Comparison of ENCODE assay signal across 12 cellular contexts in the genomic region with DNA sequence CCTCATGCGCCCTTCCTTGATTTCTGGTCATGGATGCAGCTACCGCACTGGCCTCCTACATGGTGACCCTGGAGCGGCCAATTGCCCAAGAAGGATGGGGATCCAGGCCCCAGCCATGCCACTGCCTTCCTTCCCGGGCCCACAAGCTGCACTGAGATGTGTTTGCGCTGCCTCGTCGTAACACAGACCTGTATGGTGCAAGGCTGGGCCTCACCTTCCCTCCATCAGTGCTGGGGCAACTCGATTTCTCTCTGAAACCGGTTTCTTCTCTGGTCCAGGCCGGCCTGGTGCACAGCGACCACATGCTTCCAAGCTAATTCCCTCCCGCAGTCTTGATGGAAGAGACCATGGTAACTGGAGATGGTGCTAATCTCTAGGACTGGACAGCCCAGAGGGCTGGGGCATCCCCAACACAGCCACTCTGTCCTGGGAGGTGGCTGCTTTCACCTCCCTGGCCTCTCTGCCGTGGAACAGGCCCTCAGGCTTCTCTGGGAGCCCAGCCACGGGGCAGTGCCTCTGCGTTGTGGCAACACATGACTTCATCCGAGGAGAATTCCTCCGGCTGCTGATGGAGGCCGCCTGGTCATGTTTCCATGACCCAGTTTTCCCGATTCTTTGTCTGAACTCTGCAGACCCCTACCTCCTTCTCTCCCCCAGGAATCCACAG.
DNase-seq lines count a peak whose midpoint lies in the region; ATAC-seq and TF ChIP-seq lines count a peak whose summit lies in the region.
"Had no signal": no experiment of that assay in that cellular context is flagged by ENCODE, and none has a peak within 500 bp of the region (broad histone marks: within the 10 kb centered on the region; RNA-seq: fewer than 3 reads in every experiment).

No MANE protein-coding gene starts in this region.

- in situ Hi-C loops in GM23248 (cut with MboI) (no loop called here), brain microvascular endothelial cell (cut with HindIII; ENCODE audit: low pct_ligation_motif_present, low sequenced_read_pairs) (no loop called here)

- no peaks in the 10 kb centered on the region for H3K4me1 Mint-ChIP-seq in T-helper 2 cell treated with Interferon-gamma antibody and Interleukin-4, amounts not matched to agents 5 μg/mL and 100 μg/mL, for 36 hours (ENCODE audit: low read depth)
- no peaks in the 10 kb centered on the region for H3K4me1 Mint-ChIP-seq in stimulated activated memory B cell treated with anti-CD40 and anti-IgM and Interleukin-4, amounts not matched to agents 10 μg/mL and 1 μg/mL and 100 μg/mL, for 72 hours
- H3K4me1 Mint-ChIP-seq: activated naive CD8-positive, alpha-beta T cell treated with anti-CD3 and anti-CD28 coated beads, Interleukin-2, amount 10 ng/mL, durations not matched to agents 7 days and 5 days had no signal

- H3K9me3 ChIP-seq in GM23248 (ENCODE audit: low read depth) (no peaks in the 10 kb centered on the region), skeletal muscle tissue (ENCODE audit: control insufficient read depth in 3 of 3, low read length in 3 of 3) (no peaks in the 10 kb centered on the region)
- H3K9me3 ChIP-seq: mucosa of descending colon had no signal

- H3K4me3 ChIP-seq in GM23248, result peak overlapping the region; percentile 22
- no peak overlapping the region for H3K4me3 ChIP-seq in brain microvascular endothelial cell (ENCODE audit: low read depth, low read length)
- H3K4me3 ChIP-seq in skeletal muscle tissue (ENCODE audit: low read length in 3 of 3), result peak overlapping the region in 1 of 3 donors; percentile 6
- H3K4me3 ChIP-seq: mucosa of descending colon had no signal

- 0 out of 2 replicates have a peak, but pooled peaks cover under 1% of the 10 kb centered on the region for H3F3A ChIP-seq in GM23248 (ENCODE audit: insufficient read depth)

- H3K4me1 ChIP-seq in GM23248 (ENCODE audit: insufficient read depth), result peaks cover 40% of the 10 kb centered on the region
- peaks cover 26 to 47% (median 34%) of the 10 kb centered on the region in 3 donors for H3K4me1 ChIP-seq in skeletal muscle tissue (ENCODE audit: control insufficient read depth in 3 of 3, insufficient read depth in 3 of 3, low read length in 3 of 3)

- peak overlapping the region; percentile 95 for H3K27ac ChIP-seq in GM23248
- H3K27ac ChIP-seq in brain microvascular endothelial cell, result peak overlapping the region; percentile 90
- H3K27ac ChIP-seq in skeletal muscle tissue (ENCODE audit: low read depth, low read length), result peak overlapping the region; percentile 83

- no peak for TF ChIP-seq CTCF in brain microvascular endothelial cell (IDR thresholded peaks at IDR 0.05; ENCODE audit: low read depth, low read length, missing control alignments)

- H3K27me3 ChIP-seq in GM23248 (replicated peaks; ENCODE audit: insufficient read depth), result no peaks in the 10 kb centered on the region
- H3K27me3 ChIP-seq in brain microvascular endothelial cell (replicated peaks), result no peaks in the 10 kb centered on the region
- H3K27me3 ChIP-seq in skeletal muscle tissue (ENCODE audit: control insufficient read depth in 3 of 3, insufficient read depth in 3 of 3, low read length in 3 of 3), result no peaks in the 10 kb centered on the region

- no peaks in the 10 kb centered on the region for H4K20me1 ChIP-seq in GM23248 (ENCODE audit: insufficient read depth)

- H3K79me2 ChIP-seq in GM23248 (ENCODE audit: insufficient read depth), result peaks cover 56% of the 10 kb centered on the region

- H2AFZ ChIP-seq in GM23248, result peak overlapping the region; percentile 74

- no peaks in the 10 kb centered on the region for H3K9me3 Mint-ChIP-seq in T-helper 2 cell treated with Interferon-gamma antibody and Interleukin-4, amounts not matched to agents 5 μg/mL and 100 μg/mL, for 36 hours
- no peaks in the 10 kb centered on the region for H3K9me3 Mint-ChIP-seq in stimulated activated memory B cell treated with anti-CD40 and anti-IgM and Interleukin-4, amounts not matched to agents 10 μg/mL and 1 μg/mL and 100 μg/mL, for 72 hours
- H3K9me3 Mint-ChIP-seq: activated CD4-positive, alpha-beta memory T cell treated with anti-CD3 and anti-CD28 coated beads for 36 hours; activated naive CD8-positive, alpha-beta T cell treated with anti-CD3 and anti-CD28 coated beads, Interleukin-2, amount 10 ng/mL, durations not matched to agents 7 days and 5 days had no signal

- H3K9ac ChIP-seq in GM23248, result peak overlapping the region; percentile 79
- peak overlapping the region; percentile 29 to 54 (median 30) for H3K9ac ChIP-seq in skeletal muscle tissue (ENCODE audit: low read depth in 1 of 3, low read length in 3 of 3)

- H3K27ac Mint-ChIP-seq in T-helper 2 cell treated with Interferon-gamma antibody and Interleukin-4, amounts not matched to agents 5 μg/mL and 100 μg/mL, for 36 hours, result no peak overlapping the region
- H3K27ac Mint-ChIP-seq in stimulated activated memory B cell treated with anti-CD40 and anti-IgM and Interleukin-4, amounts not matched to agents 10 μg/mL and 1 μg/mL and 100 μg/mL, for 72 hours, result no peak overlapping the region
- H3K27ac Mint-ChIP-seq: activated CD4-positive, alpha-beta memory T cell treated with anti-CD3 and anti-CD28 coated beads for 36 hours; activated naive CD8-positive, alpha-beta T cell treated with anti-CD3 and anti-CD28 coated beads, Interleukin-2, amount 10 ng/mL, durations not matched to agents 7 days and 5 days had no signal

- no peaks in the 10 kb centered on the region for H3K36me3 ChIP-seq in GM23248 (ENCODE audit: low read depth)
- H3K36me3 ChIP-seq in brain microvascular endothelial cell (replicated peaks), result no peaks in the 10 kb centered on the region
- peaks cover 0 to 4% (median 0%) of the 10 kb centered on the region in 3 donors for H3K36me3 ChIP-seq in skeletal muscle tissue (ENCODE audit: control insufficient read depth in 3 of 3, insufficient read depth in 3 of 3, low read length in 3 of 3)

- peak overlapping the region; percentile 42 for H3K4me2 ChIP-seq in GM23248 (ENCODE audit: unreplicated experiment)

- no peak overlapping the region for H3K4me3 Mint-ChIP-seq in T-helper 2 cell treated with Interferon-gamma antibody and Interleukin-4, amounts not matched to agents 5 μg/mL and 100 μg/mL, for 36 hours
- H3K4me3 Mint-ChIP-seq in stimulated activated memory B cell treated with anti-CD40 and anti-IgM and Interleukin-4, amounts not matched to agents 10 μg/mL and 1 μg/mL and 100 μg/mL, for 72 hours, result no peak overlapping the region
- H3K4me3 Mint-ChIP-seq: activated CD4-positive, alpha-beta memory T cell treated with anti-CD3 and anti-CD28 coated beads for 36 hours; activated naive CD8-positive, alpha-beta T cell treated with anti-CD3 and anti-CD28 coated beads, Interleukin-2, amount 10 ng/mL, durations not matched to agents 7 days and 5 days had no signal

- DNase-seq in GM23248 (peak; percentile 94), brain microvascular endothelial cell (peak; percentile 69), islet precursor cell (peak; percentile 95)
- no peak for DNase-seq in T-helper 2 cell treated with Interferon-gamma antibody and Interleukin-4, amounts not matched to agents 5 μg/mL and 100 μg/mL, for 36 hours (ENCODE audit: low spot score)
- DNase-seq in stimulated activated CD4-positive, alpha-beta T cell treated with anti-CD3 and anti-CD28 coated beads, Interleukin-12 subunit alpha, Interleukin-12 subunit beta, amount 100 ng/mL, for 4 hours, result no peak
- DNase-seq: activated CD4-positive, alpha-beta memory T cell treated with anti-CD3 and anti-CD28 coated beads for 36 hours; activated naive CD8-positive, alpha-beta T cell treated with anti-CD3 and anti-CD28 coated beads, Interleukin-2, amount 10 ng/mL, durations not matched to agents 7 days and 5 days; mucosa of descending colon; NCI-H526 treated with DMSO at 0.1 percent for 48 hours had no signal

- no peaks in the 10 kb centered on the region for H3K9me2 ChIP-seq in GM23248 (ENCODE audit: insufficient read depth)

- WGBS in GM23248 (ENCODE audit: low coverage in 1 of 2, low lambda C conversion rate in 2 of 2, missing lambda C conversion rate in 2 of 2), 2 experiments, result 48 to 50% methylated on average over 16 to 19 of the region's 19 CpGs

- ATAC-seq in HG03460 (IDR thresholded peaks at IDR 0.05; ENCODE audit: unreplicated experiment), result no peak
- ATAC-seq in stimulated activated memory B cell treated with anti-CD40 and anti-IgM and Interleukin-4, amounts not matched to agents 10 μg/mL and 1 μg/mL and 100 μg/mL, for 72 hours, result no peak
- ATAC-seq: mucosa of descending colon had no signal

- no peaks in the 10 kb centered on the region for H3K36me3 Mint-ChIP-seq in T-helper 2 cell treated with Interferon-gamma antibody and Interleukin-4, amounts not matched to agents 5 μg/mL and 100 μg/mL, for 36 hours (ENCODE audit: low read depth)
- H3K36me3 Mint-ChIP-seq in stimulated activated memory B cell treated with anti-CD40 and anti-IgM and Interleukin-4, amounts not matched to agents 10 μg/mL and 1 μg/mL and 100 μg/mL, for 72 hours, result no peaks in the 10 kb centered on the region
- H3K36me3 Mint-ChIP-seq: activated CD4-positive, alpha-beta memory T cell treated with anti-CD3 and anti-CD28 coated beads for 36 hours; activated naive CD8-positive, alpha-beta T cell treated with anti-CD3 and anti-CD28 coated beads, Interleukin-2, amount 10 ng/mL, durations not matched to agents 7 days and 5 days had no signal

- H3K27me3 Mint-ChIP-seq in T-helper 2 cell treated with Interferon-gamma antibody and Interleukin-4, amounts not matched to agents 5 μg/mL and 100 μg/mL, for 36 hours (ENCODE audit: low read depth), result no peaks in the 10 kb centered on the region
- no peaks in the 10 kb centered on the region for H3K27me3 Mint-ChIP-seq in stimulated activated memory B cell treated with anti-CD40 and anti-IgM and Interleukin-4, amounts not matched to agents 10 μg/mL and 1 μg/mL and 100 μg/mL, for 72 hours
- H3K27me3 Mint-ChIP-seq: activated CD4-positive, alpha-beta memory T cell treated with anti-CD3 and anti-CD28 coated beads for 36 hours; activated naive CD8-positive, alpha-beta T cell treated with anti-CD3 and anti-CD28 coated beads, Interleukin-2, amount 10 ng/mL, durations not matched to agents 7 days and 5 days had no signal

Comparison
In these comparisons a context has a peak if more than half of its experiments do, and no peak if none do; other contexts are left out.
1. DNase-seq: peak in GM23248 (single experiment), brain microvascular endothelial cell (single experiment) and islet precursor cell (single experiment); none in T-helper 2 cell treated with Interferon-gamma antibody and Interleukin-4, amounts not matched to agents 5 μg/mL and 100 μg/mL, for 36 hours (single experiment) and stimulated activated CD4-positive, alpha-beta T cell treated with anti-CD3 and anti-CD28 coated beads, Interleukin-12 subunit alpha, Interleukin-12 subunit beta, amount 100 ng/mL, for 4 hours (single experiment).
2. Peak in every context shown above with its lines, with median percentiles within 50 percentile points of each other: H3K27ac ChIP-seq.